ENCODE assay signal across 3 cellular contexts in the genomic region with DNA sequence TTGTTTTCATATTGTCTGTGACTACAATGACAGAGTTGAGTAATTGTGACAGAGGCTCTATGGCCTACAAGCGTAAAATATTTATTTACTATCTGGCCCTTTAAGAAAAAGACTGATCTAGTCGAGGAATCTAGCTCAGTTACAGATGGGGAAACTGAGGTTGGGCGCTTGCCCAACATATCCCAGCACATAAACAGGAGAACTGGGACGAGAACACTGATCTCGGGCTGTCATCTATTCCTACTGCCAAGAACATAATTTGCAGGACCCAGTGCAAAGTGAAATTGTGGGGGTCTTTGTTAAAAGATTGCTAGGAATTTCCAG.
A peak's percentile ranks its signal among the peaks of the same experiment; 100 is the strongest.
TF ChIP-seq lines count a peak whose summit lies in the region.

No MANE protein-coding gene starts in this region.

TF ChIP-seq in A549, 52 proteins besides CTCF, POLR2A, EP300 and RAD21:
- TF ChIP-seq RFX5 (IDR thresholded peaks at IDR 0.05): no peak

TF ChIP-seq in HEK293, 187 proteins besides CTCF, POLR2A, EP300 and RAD21:
- no peak for TF ChIP-seq ZNF624 (tag by site-specific recombination; IDR thresholded peaks at IDR 0.05)
- TF ChIP-seq, protein P1, sequence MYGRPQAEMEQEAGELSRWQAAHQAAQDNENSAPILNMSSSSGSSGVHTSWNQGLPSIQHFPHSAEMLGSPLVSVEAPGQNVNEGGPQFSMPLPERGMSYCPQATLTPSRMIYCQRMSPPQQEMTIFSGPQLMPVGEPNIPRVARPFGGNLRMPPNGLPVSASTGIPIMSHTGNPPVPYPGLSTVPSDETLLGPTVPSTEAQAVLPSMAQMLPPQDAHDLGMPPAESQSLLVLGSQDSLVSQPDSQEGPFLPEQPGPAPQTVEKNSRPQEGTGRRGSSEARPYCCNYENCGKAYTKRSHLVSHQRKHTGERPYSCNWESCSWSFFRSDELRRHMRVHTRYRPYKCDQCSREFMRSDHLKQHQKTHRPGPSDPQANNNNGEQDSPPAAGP (tag by site-specific recombination; IDR thresholded peaks at IDR 0.05): 0 out of 2 replicates have a peak, but pooled peaks have one; percentile 2
- no peak for TF ChIP-seq ZNF777 (tag by site-specific recombination; IDR thresholded peaks at IDR 0.05; ENCODE audit: borderline replicate concordance)
- no peak for TF ChIP-seq ZBTB17 (tag by site-specific recombination; IDR thresholded peaks at IDR 0.05)

TF ChIP-seq in GM12878, 131 proteins besides CTCF, POLR2A, EP300 and RAD21:
- no peak for TF ChIP-seq NFXL1 (IDR thresholded peaks at IDR 0.05; ENCODE audit: borderline replicate concordance)
- no peak for TF ChIP-seq BHLHE40 (IDR thresholded peaks at IDR 0.05; ENCODE audit: borderline replicate concordance in 1 of 2, low read depth in 2 of 2, low read length in 1 of 2)
- TF ChIP-seq, protein P2, sequence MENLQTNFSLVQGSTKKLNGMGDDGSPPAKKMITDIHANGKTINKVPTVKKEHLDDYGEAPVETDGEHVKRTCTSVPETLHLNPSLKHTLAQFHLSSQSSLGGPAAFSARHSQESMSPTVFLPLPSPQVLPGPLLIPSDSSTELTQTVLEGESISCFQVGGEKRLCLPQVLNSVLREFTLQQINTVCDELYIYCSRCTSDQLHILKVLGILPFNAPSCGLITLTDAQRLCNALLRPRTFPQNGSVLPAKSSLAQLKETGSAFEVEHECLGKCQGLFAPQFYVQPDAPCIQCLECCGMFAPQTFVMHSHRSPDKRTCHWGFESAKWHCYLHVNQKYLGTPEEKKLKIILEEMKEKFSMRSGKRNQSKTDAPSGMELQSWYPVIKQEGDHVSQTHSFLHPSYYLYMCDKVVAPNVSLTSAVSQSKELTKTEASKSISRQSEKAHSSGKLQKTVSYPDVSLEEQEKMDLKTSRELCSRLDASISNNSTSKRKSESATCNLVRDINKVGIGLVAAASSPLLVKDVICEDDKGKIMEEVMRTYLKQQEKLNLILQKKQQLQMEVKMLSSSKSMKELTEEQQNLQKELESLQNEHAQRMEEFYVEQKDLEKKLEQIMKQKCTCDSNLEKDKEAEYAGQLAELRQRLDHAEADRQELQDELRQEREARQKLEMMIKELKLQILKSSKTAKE (IDR thresholded peaks at IDR 0.05; ENCODE audit: low read depth, poor library complexity, severe bottlenecking): peak; percentile 3
